ENCODE assay signal across 19 cellular contexts in genomic region chr13:67238861-67239260, GRCh38. TPM values are rescaled to one million over a fixed set of nuclear protein-coding genes. Genes with fewer than 3 reads are reported as not detected.
DNase-seq lines count a peak whose midpoint lies in the region; FAIRE-seq and TF ChIP-seq lines count a peak whose summit lies in the region.
"Had no signal": no experiment of that assay in that cellular context is flagged by ENCODE, and none has a peak within 500 bp of the region (broad histone marks: within the 10 kb centered on the region; RNA-seq: fewer than 3 reads in every experiment).

No MANE protein-coding gene starts in this region.

- no peak overlapping the region for H3K4me3 ChIP-seq in OCI-LY7 (ENCODE audit: low read depth, low read length, poor library complexity, severe bottlenecking)
- H3K4me3 ChIP-seq: A549, GM23338 had no signal

- H3K9me2 ChIP-seq in OCI-LY7 (ENCODE audit: insufficient read depth, low read length) = no peaks in the 10 kb centered on the region

- H3K36me3 ChIP-seq in OCI-LY7 (ENCODE audit: insufficient read depth, low read length) = no peaks in the 10 kb centered on the region

- H3K4me1 ChIP-seq in OCI-LY7 (ENCODE audit: insufficient read depth, low read length, poor library complexity, severe bottlenecking) = peaks cover 6% of the 10 kb centered on the region
- H3K4me1 ChIP-seq: A549 had no signal

- no TSS peak for BruUV-seq in OCI-LY7 (replicated peaks; lab: Mats Ljungman, UMichigan)

- no peaks in the 10 kb centered on the region for H4K20me1 ChIP-seq in OCI-LY7 (ENCODE audit: insufficient read depth, low read length)

- POLR2A ChIA-PET in OCI-LY7 (lab: Charles Lee) = interaction anchor here (0.8 to 1.4 kb wide), 5 partner anchors 10 to 1376 kb away, joined by 3 to 6 read pairs (median 5); no protein-coding TSS in a partner anchor

- 0 out of 2 replicates have a peak overlapping the region, but pooled peaks have one; percentile 21 for H2AFZ ChIP-seq in OCI-LY7 (ENCODE audit: low read length)
- H2AFZ ChIP-seq: GM23338 had no signal

- intact Hi-C loops in OCI-LY7 (cut with micrococcal nuclease; ENCODE audit: unreplicated experiment) = loop anchor here (5.0 kb wide), 1 partner anchor 1582 kb away; no protein-coding TSS in a partner anchor

- no peaks in the 10 kb centered on the region for H3K9me3 ChIP-seq in OCI-LY7 (ENCODE audit: low read length)
- H3K9me3 ChIP-seq: A549 had no signal

- no peak for TF ChIP-seq RAD21 in Ishikawa (IDR thresholded peaks at IDR 0.05; ENCODE audit: low read depth)

- no peaks in the 10 kb centered on the region for H3K79me2 ChIP-seq in OCI-LY7 (ENCODE audit: insufficient read depth, low read depth, low read length)

- peak; percentile 48 for FAIRE-seq in frontal cortex (lab: Jason Lieb, UNC)
- FAIRE-seq: A549, GM12891 had no signal

- TF ChIP-seq EP300 in Ishikawa (IDR thresholded peaks at IDR 0.05; ENCODE audit: borderline replicate concordance) = peak; percentile 87

- H3K4me2 ChIP-seq in OCI-LY7 (ENCODE audit: low read length) = no peak overlapping the region
- H3K4me2 ChIP-seq: A549, GM23338 had no signal

- H3K27ac ChIP-seq in OCI-LY7 (ENCODE audit: low read depth, low read length, poor library complexity, severe bottlenecking) = no peak overlapping the region
- H3K27ac ChIP-seq: A549 had no signal

- in situ Hi-C loops in ACHN (cut with HindIII; ENCODE audit: low pct_ligation_motif_present, low pct_unique_long_range_greater_than_20kb, low sequenced_read_pairs) = no loop called here

- DNase-seq in NCI-H146 treated with DMSO at 0.1 percent for 48 hours (lab: John Stamatoyannopoulos, UW; ENCODE audit: unreplicated experiment) (peak; percentile 26), OCI-LY7 (ENCODE audit: low spot score) (no peak), frontal cortex (ENCODE audit: low spot score in 2 of 2) (no peak), kidney tubule cell (ENCODE audit: low spot score) (no peak), NCI-H226 (no peak), ACHN (no peak), NCI-H1105 (lab: John Stamatoyannopoulos, UW) (no peak)
- DNase-seq: 8988T, C1 segment of cervical spinal cord, Calu3, COR-L47, DMS79 treated with DMSO at 0.1 percent for 48 hours, GF-D8, H9 had no signal

- no peak for TF ChIP-seq CTCF in OCI-LY7 (conservative IDR thresholded peaks at IDR 0.05; ENCODE audit: low read length)

- CTCF ChIA-PET in OCI-LY7 (lab: Charles Lee; ENCODE audit: unreplicated experiment) = no interaction called here

TF ChIP-seq in Ishikawa, 13 proteins besides CTCF, POLR2A, EP300 and RAD21:
- TF ChIP-seq TEAD4 (IDR thresholded peaks at IDR 0.05) (peak; percentile 30; the same call in 1 of the 2 replicates), MAX (IDR thresholded peaks at IDR 0.05) (no peak), USF1 (IDR thresholded peaks at IDR 0.05) (no peak), REST (IDR thresholded peaks at IDR 0.05; ENCODE audit: low read depth) (no peak), YY1 (IDR thresholded peaks at IDR 0.05; ENCODE audit: low read depth) (no peak), ZBTB7A (IDR thresholded peaks at IDR 0.05; ENCODE audit: low read depth) (no peak), TCF12 (IDR thresholded peaks at IDR 0.05; ENCODE audit: low read depth) (peak; percentile 73), TAF1 (IDR thresholded peaks at IDR 0.05; ENCODE audit: low read depth) (no peak), NFIC (IDR thresholded peaks at IDR 0.05) (peak; percentile 45), FOXM1 (IDR thresholded peaks at IDR 0.05; ENCODE audit: borderline replicate concordance, low read depth) (peak; percentile 92), CEBPB (IDR thresholded peaks at IDR 0.05) (no peak), CREB1 (IDR thresholded peaks at IDR 0.05; ENCODE audit: low read depth) (no peak), EGR1 (IDR thresholded peaks at IDR 0.05) (no peak)

RNA-seq across cellular contexts. Expression of gene PCDH9, which starts 8.7 kb away (rescaled TPM):
- total RNA-seq in OCI-LY7 (2014; rRNA removed; shearing (Covaris generic)) = 19.8 and 20.1 TPM in 2 replicates
- total RNA-seq in OCI-LY7 (2022) = 26.0 and 31.6 TPM in 2 replicates
- total RNA-seq in frontal cortex = 64.4 TPM
- total RNA-seq: G401 had no signal
